Comparison of ENCODE assay signal across 1 cellular context in the genomic region with DNA sequence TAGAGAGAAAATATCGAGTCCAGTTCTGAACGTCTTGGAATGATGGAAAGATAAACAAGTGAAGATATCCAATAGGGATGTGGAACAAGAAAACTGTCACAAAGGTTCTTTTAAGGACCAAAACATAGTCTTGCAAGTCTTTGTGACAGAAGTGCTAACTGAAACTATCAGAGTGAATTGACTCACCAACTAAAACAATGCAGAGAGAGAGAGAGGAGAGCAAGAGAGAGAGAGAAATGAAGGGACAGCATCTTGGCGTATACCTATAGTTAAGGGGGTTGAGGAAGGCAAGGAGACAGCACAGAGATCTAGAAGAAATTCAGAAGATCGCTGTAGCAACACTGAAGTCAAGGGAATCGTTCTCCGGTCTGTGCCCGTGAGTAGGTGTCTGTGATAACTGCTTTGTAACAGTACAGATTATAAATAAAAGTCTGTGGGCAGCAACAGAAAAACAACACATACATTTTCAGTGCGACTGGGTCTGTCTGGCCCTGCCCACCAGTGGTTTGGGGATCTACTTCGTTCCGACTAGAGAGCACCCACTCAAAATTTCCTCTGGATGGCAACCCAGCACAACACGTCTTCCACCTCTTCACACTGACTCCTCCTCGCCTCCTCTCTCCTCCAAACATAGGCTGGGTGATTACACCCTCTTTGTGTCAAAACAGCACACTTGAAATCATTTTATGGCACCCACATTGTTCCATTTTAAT.
TF ChIP-seq lines count a peak whose summit lies in the region.

No MANE protein-coding gene starts in this region.

TF ChIP-seq in HepG2, 621 proteins besides CTCF, POLR2A, EP300 and RAD21 (continued from another document):
- TF ChIP-seq, protein P1, sequence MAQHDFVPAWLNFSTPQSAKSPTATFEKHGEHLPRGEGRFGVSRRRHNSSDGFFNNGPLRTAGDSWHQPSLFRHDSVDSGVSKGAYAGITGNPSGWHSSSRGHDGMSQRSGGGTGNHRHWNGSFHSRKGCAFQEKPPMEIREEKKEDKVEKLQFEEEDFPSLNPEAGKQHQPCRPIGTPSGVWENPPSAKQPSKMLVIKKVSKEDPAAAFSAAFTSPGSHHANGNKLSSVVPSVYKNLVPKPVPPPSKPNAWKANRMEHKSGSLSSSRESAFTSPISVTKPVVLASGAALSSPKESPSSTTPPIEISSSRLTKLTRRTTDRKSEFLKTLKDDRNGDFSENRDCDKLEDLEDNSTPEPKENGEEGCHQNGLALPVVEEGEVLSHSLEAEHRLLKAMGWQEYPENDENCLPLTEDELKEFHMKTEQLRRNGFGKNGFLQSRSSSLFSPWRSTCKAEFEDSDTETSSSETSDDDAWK (CRISPR knock-in tag; IDR thresholded peaks at IDR 0.05) = no peak
- no peak for TF ChIP-seq ERF (CRISPR knock-in tag; IDR thresholded peaks at IDR 0.05)
- no peak for TF ChIP-seq HNRNPUL1 (IDR thresholded peaks at IDR 0.05; ENCODE audit: low read depth, low read length)
